In the genomic region with DNA sequence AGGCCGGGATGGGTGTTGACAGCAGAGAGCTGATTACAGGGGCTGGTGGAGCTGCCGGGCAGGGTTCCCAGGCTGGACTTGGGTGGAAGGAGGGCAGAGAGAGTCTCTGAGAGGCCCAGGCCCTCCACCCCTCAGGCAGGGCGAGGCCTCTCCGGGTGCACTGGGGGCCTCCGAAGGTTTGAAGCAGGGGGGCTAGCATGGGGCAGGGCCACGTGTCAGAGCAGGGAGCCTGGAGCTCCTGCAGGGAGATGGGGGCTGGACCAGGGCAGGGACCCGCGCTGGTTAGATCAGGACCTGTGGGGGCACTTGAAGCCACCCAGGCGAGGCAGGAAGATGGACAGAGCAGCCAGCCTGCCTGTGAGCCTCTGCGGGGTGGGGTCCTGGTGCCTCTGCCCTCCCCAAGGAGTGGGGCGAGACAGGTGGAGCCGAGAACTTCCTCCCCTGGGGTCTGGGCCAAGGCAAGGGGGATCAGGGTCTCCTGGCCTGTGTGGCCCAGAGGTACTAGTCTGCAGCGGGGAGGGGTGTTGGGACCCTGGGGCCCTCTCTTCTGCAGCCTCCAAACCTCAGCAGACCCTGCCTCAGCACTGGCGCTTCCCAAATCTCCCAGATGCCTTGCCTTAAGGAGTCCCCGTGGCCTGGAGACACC, we compare ENCODE assay signal across 10 cellular contexts. TPM values are rescaled to one million over a fixed set of nuclear protein-coding genes. Genes with fewer than 3 reads are reported as not detected.
DNase-seq lines count a peak whose midpoint lies in the region; ATAC-seq, FAIRE-seq and TF ChIP-seq lines count a peak whose summit lies in the region.
"Had no signal": no experiment of that assay in that cellular context is flagged by ENCODE, and none has a peak within 500 bp of the region (broad histone marks: within the 10 kb centered on the region; RNA-seq: fewer than 3 reads in every experiment).

No MANE protein-coding gene starts in this region.

- H3K4me3 Mint-ChIP-seq in T-cell, result peak overlapping the region; percentile 61 to 73 (median 73)

- POLR2A ChIA-PET in T-cell (lab: Charles Lee), result no interaction called here

- H3K9ac ChIP-seq in ES-I3 (ENCODE audit: low read depth, low read length), result peak overlapping the region; percentile 61; the same call in 1 of the 2 replicates

- H3K36me3 ChIP-seq in ES-I3 (ENCODE audit: insufficient read depth, low read length) (no peaks in the 10 kb centered on the region), pancreas (no peaks in the 10 kb centered on the region)
- H3K36me3 ChIP-seq: sigmoid colon had no signal

- peaks cover 24 to 45% of the 10 kb centered on the region in 2 donors for H3K27me3 Mint-ChIP-seq in T-cell

- H3K27me3 ChIP-seq in pancreas, result no peaks in the 10 kb centered on the region

- TF ChIP-seq CTCF in fibroblast of pulmonary artery (IDR thresholded peaks at IDR 0.05; ENCODE audit: low read length, missing control alignments) (no peak), pancreas (IDR thresholded peaks at IDR 0.05) (no peak)

- intact Hi-C loops in pancreas (cut with DNase I), result no loop called here

- peaks cover 4 to 12% (median 6%) of the 10 kb centered on the region in 3 donors for H3K4me1 Mint-ChIP-seq in T-cell

- DNase-seq in T-cell, result no peak
- no peak for DNase-seq in fibroblast of pulmonary artery (ENCODE audit: low read depth)
- DNase-seq in pancreas, result peak in 4 of 6 donors; percentile 16 to 73 (median 40)
- DNase-seq in NCI-H2081 (lab: John Stamatoyannopoulos, UW), result no peak
- no peak for DNase-seq in erythroblast (lab: John Stamatoyannopoulos, UW)
- no peak for DNase-seq in urothelium cell line (ENCODE audit: low spot score)
- DNase-seq: KG1, sigmoid colon had no signal

- H3K4me1 ChIP-seq in ES-I3 (ENCODE audit: insufficient read depth, low read length) (no peaks in the 10 kb centered on the region), pancreas (no peaks in the 10 kb centered on the region)

- H3K27ac ChIP-seq in pancreas, result no peak overlapping the region
- H3K27ac ChIP-seq: sigmoid colon had no signal

- H3K9me3 Mint-ChIP-seq in T-cell, result no peaks in the 10 kb centered on the region

- CTCF ChIA-PET in T-cell (lab: Charles Lee), result no interaction called here

- no peaks in the 10 kb centered on the region for H3K9me3 ChIP-seq in ES-I3 (ENCODE audit: control insufficient read depth, insufficient read depth, low read length)
- no peaks in the 10 kb centered on the region for H3K9me3 ChIP-seq in pancreas
- H3K9me3 ChIP-seq: sigmoid colon had no signal

- no peak for FAIRE-seq in pancreas (lab: Jason Lieb, UNC)
- no peak for FAIRE-seq in urothelium cell line (lab: Jason Lieb, UNC)

- H3K4me3 ChIP-seq in fibroblast of pulmonary artery (replicated peaks; ENCODE audit: low read depth, low read length) (peak overlapping the region; percentile 56), pancreas (no peak overlapping the region)

- 82 to 86% methylated on average over 12 to 15 of the region's 15 CpGs for WGBS in pancreas, 2 donors

- ATAC-seq in T-cell (replicated peaks in 1 of 4), result no peak
- ATAC-seq in pancreas, result no peak
- no peak for ATAC-seq in GM18861 (IDR thresholded peaks at IDR 0.05; ENCODE audit: unreplicated experiment)

- no peaks in the 10 kb centered on the region for H3K36me3 Mint-ChIP-seq in T-cell

- no peak for TF ChIP-seq POLR2A in erythroblast (IDR thresholded peaks at IDR 0.05; ENCODE audit: low read length)

- no peak overlapping the region for H3K27ac Mint-ChIP-seq in T-cell

RNA-seq across cellular contexts. Expression of a gene that starts 0.9 kb away (rescaled TPM):
- under 1 TPM in 3 of 5 donors, not detected in 2; 0.16 to 0.32 (median 0.26) TPM for total RNA-seq in T-cell
- total RNA-seq in pancreas, result 1 to 10 TPM in 1 of 6 donors, under 1 TPM in 5; 0.31 to 1.2 (median 0.60) TPM
- 1 to 10 TPM in 1 of 2 donors, under 1 TPM in 1; 0.68 to 3.5 TPM for polyA plus RNA-seq in pancreas

RNA-seq across cellular contexts. Expression of a gene that starts 14.3 kb away (rescaled TPM):
- 100 to 1,000 TPM; 116 to 213 (median 175) TPM for total RNA-seq in T-cell
- total RNA-seq in pancreas, result 10 to 100 TPM; 25.9 to 64.1 (median 48.6) TPM
- polyA plus RNA-seq in pancreas, result 100 to 1,000 TPM; 104 to 107 TPM

RNA-seq across cellular contexts. Expression of a gene that starts 29.4 kb away (rescaled TPM):
- 10 to 100 TPM; 28.9 to 51.0 (median 46.1) TPM for total RNA-seq in T-cell
- 10 to 100 TPM; 11.6 to 17.8 (median 13.0) TPM for total RNA-seq in pancreas
- 10 to 100 TPM; 78.2 to 79.8 TPM for polyA plus RNA-seq in pancreas

Comparison
In these comparisons a context has a peak if more than half of its experiments do, and no peak if none do; other contexts are left out.
1. DNase-seq: peak in pancreas (4 of 6); none in T-cell (0 of 34), fibroblast of pulmonary artery (single experiment), NCI-H2081 (0 of 2), erythroblast (0 of 2) and urothelium cell line (single experiment).